ENCODE assay signal across 17 cellular contexts in the genomic region with DNA sequence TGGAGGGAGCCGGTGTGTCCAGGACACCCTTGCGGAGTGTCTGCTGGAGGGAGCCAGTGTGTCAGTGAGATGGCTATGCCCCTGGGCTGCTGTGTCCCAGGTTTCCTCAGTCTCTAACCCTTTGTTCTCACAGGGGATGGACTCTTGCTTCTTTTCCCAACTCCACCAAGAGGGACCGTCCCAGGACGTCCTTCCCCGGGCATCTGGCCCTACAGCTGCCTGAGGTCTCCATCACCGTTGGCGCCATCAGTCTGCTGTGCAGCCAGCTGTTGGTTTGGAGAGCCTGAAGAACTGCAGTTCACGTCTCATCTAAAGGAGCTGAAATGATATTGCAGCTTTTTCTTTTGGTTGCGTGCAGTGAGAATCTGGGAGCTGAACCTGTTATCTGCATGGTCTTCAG.
"Had no signal": no experiment of that assay in that cellular context is flagged by ENCODE, and none has a peak within 500 bp of the region (broad histone marks: within the 10 kb centered on the region; RNA-seq: fewer than 3 reads in every experiment).

No MANE protein-coding gene starts in this region.

- H3K9me3 ChIP-seq: body of pancreas, heart right ventricle had no signal

- H3K4me3 ChIP-seq: body of pancreas, cardiac muscle cell, heart right ventricle, lung had no signal

- H3K36me3 ChIP-seq: cardiac muscle cell, heart right ventricle had no signal

- H3K27ac ChIP-seq: body of pancreas, cardiac muscle cell had no signal

- DNase-seq: activated CD4-positive, alpha-beta T cell treated with anti-CD3 and anti-CD28 coated beads, Interleukin-2, amount 10 ng/mL, durations not matched to agents 24 days and 14 days; activated CD8-positive, alpha-beta memory T cell treated with anti-CD3 and anti-CD28 coated beads, Interleukin-2, amount 10 ng/mL, durations not matched to agents 7 days and 5 days; activated CD8-positive, alpha-beta T cell treated with anti-CD3 and anti-CD28 coated beads for 36 hours; activated effector memory CD4-positive, alpha-beta T cell treated with anti-CD3 and anti-CD28 coated beads, Interleukin-2, amount 50 U/mL, for 16 hours; activated T-cell treated with anti-CD3 and anti-CD28 coated beads for 4 hours; anterior cingulate cortex; effector CD4-positive, alpha-beta T cell; heart right ventricle; islet precursor cell; midbrain; nucleus accumbens; stimulated activated CD4-positive, alpha-beta T cell treated with anti-CD3 and anti-CD28 coated beads, Interleukin-12 subunit alpha, Interleukin-12 subunit beta, amount 100 ng/mL, for 4 hours; stimulated activated CD4-positive, alpha-beta T cell treated with anti-CD3 and anti-CD28 coated beads, Interleukin-4, amount 100 ng/mL, for 4 hours; stimulated activated naive CD8-positive, alpha-beta T cell treated with anti-CD3 and anti-CD28 coated beads, Interleukin-15, Interleukin-2, amounts not matched to agents 100 U/mL and 50 U/mL, for 24 hours had no signal

- H3K27me3 ChIP-seq: body of pancreas, cardiac muscle cell, heart right ventricle had no signal
